In the genomic region with DNA sequence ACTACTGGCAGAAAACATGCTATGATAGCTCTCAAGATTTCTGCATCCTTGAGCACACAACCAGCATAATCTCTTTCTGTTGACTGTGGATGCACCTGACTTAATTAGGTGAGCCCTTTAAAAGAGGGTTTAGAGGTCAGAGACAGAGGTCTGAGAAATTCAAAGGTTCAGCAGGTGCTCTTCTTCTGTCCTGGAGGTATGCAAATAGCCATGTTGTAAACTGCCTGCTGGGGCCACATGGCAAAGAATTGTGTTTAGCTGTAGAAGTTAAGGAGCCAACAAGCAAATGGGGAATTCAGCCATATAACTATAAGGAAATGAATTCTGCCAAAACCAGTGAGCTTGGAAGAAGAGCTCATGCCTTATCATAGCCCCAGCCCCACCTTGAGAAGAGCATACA, we compare ENCODE assay signal across 21 cellular contexts. TPM values are rescaled to one million over a fixed set of nuclear protein-coding genes. Genes with fewer than 3 reads are reported as not detected.
"Had no signal": no experiment of that assay in that cellular context is flagged by ENCODE, and none has a peak within 500 bp of the region (broad histone marks: within the 10 kb centered on the region; RNA-seq: fewer than 3 reads in every experiment).

No MANE protein-coding gene starts in this region.

- H3K4me3 ChIP-seq: ascending aorta, body of pancreas, SK-N-MC had no signal

- H3K27ac Mint-ChIP-seq: activated CD4-positive, alpha-beta T cell treated with anti-CD3 and anti-CD28 coated beads for 36 hours; activated CD8-positive, alpha-beta T cell treated with anti-CD3 and anti-CD28 coated beads, Interleukin-2, amount 10 ng/mL, durations not matched to agents 7 days and 5 days; activated naive CD4-positive, alpha-beta T cell treated with anti-CD3 and anti-CD28 coated beads, Interleukin-2, amount 50 U/mL, for 24 hours; T-cell had no signal

- H3K36me3 Mint-ChIP-seq: activated naive CD4-positive, alpha-beta T cell treated with anti-CD3 and anti-CD28 coated beads, Interleukin-2, amount 50 U/mL, for 24 hours; T-cell had no signal

- H3K9me3 ChIP-seq: body of pancreas had no signal

- H3K36me3 ChIP-seq: ascending aorta had no signal

- H3K4me3 Mint-ChIP-seq: activated CD4-positive, alpha-beta T cell treated with anti-CD3 and anti-CD28 coated beads for 36 hours; activated CD8-positive, alpha-beta T cell treated with anti-CD3 and anti-CD28 coated beads, Interleukin-2, amount 10 ng/mL, durations not matched to agents 7 days and 5 days; activated naive CD4-positive, alpha-beta T cell treated with anti-CD3 and anti-CD28 coated beads, Interleukin-2, amount 50 U/mL, for 24 hours; T-cell had no signal

- H3K27me3 Mint-ChIP-seq: T-cell had no signal

- DNase-seq: activated CD4-positive, alpha-beta T cell treated with anti-CD3 and anti-CD28 coated beads for 36 hours; activated CD8-positive, alpha-beta memory T cell treated with anti-CD3 and anti-CD28 coated beads, Interleukin-2, amount 50 U/mL, for 48 hours; activated CD8-positive, alpha-beta T cell treated with anti-CD3 and anti-CD28 coated beads, Interleukin-2, amount 10 ng/mL, durations not matched to agents 7 days and 5 days; activated naive CD4-positive, alpha-beta T cell; activated T-cell treated with anti-CD3 and anti-CD28 coated beads, Interleukin-2, amount 50 U/mL, for 1 hour; body of pancreas; central memory CD4-positive, alpha-beta T cell; cortex of kidney; Karpas-422; NCI-H1694 treated with DMSO at 0.1 percent for 48 hours; NCI-H2029 treated with DMSO at 0.1 percent for 48 hours; NCI-H345; NCI-H510A; NCI-H82; T-cell; T-helper 2 cell; T1000 had no signal

- H3K4me1 ChIP-seq: ascending aorta, body of pancreas had no signal

- H3K27me3 ChIP-seq: ascending aorta, body of pancreas had no signal

- H3K4me1 Mint-ChIP-seq: activated CD4-positive, alpha-beta T cell treated with anti-CD3 and anti-CD28 coated beads for 36 hours; activated naive CD4-positive, alpha-beta T cell treated with anti-CD3 and anti-CD28 coated beads, Interleukin-2, amount 50 U/mL, for 24 hours; T-cell had no signal

- H3K27ac ChIP-seq: ascending aorta, body of pancreas, SK-N-MC had no signal

RNA-seq across cellular contexts. Expression of a gene that starts 11.6 kb away (rescaled TPM):
- total RNA-seq: activated CD4-positive, alpha-beta T cell treated with anti-CD3 and anti-CD28 coated beads for 36 hours; activated CD8-positive, alpha-beta T cell treated with anti-CD3 and anti-CD28 coated beads, Interleukin-2, amount 10 ng/mL, durations not matched to agents 7 days and 5 days; OCI-LY7 had no signal
